Comparison of ENCODE assay signal across 26 cellular contexts in the genomic region with DNA sequence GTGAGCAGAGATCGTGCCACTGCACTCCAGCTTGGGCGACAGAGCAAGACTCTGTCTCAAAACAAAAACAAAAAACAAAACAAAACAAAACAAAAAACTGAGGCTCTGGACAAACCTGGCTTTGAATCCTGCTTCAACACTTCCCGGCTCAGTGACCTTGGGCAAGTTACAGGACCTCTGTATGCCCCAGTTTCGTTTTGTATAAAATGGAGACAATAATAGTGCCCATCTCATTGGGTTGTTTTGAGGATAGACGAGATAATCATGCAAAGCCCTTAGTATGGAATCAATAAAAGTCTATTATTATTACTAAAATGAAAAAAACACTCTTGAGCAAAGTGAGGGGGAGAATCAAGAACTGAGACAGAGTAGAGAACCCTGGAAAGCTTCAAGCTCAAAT.
"Had no signal": no experiment of that assay in that cellular context is flagged by ENCODE, and none has a peak within 500 bp of the region (broad histone marks: within the 10 kb centered on the region; RNA-seq: fewer than 3 reads in every experiment).

No MANE protein-coding gene starts in this region.

- ATAC-seq: stimulated activated effector memory CD8-positive, alpha-beta T cell treated with anti-CD3 and anti-CD28 coated beads, Interleukin-12 subunit alpha, Interleukin-12 subunit beta, amount 100 ng/mL, for 72 hours; stimulated activated memory B cell treated with anti-CD40 and anti-IgM and Interleukin-4, amounts not matched to agents 10 μg/mL and 1 μg/mL and 100 μg/mL, for 72 hours; stimulated activated naive B cell treated with anti-CD40 and anti-IgM and Interleukin-4, amounts not matched to agents 10 μg/mL and 1 μg/mL and 100 μg/mL, for 72 hours; stimulated activated naive CD8-positive, alpha-beta T cell treated with anti-CD3 and anti-CD28 coated beads, Interleukin-15, amount 100 ng/mL, for 72 hours; stimulated activated naive CD8-positive, alpha-beta T cell treated with anti-CD3 and anti-CD28 coated beads, Interleukin-15, Interleukin-2, amounts not matched to agents 100 U/mL and 50 U/mL, for 24 hours; upper lobe of right lung had no signal

- H3K27ac ChIP-seq: stomach, suprapubic skin, testis, thoracic aorta, tibial artery, tibial nerve, transverse colon, upper lobe of left lung, upper lobe of right lung, uterus, vagina had no signal

- FAIRE-seq: urothelium cell line had no signal

- H3K27me3 ChIP-seq: stomach, suprapubic skin, testis, thyroid gland, tibial artery, tibial nerve, transverse colon, upper lobe of left lung, upper lobe of right lung, uterus, vagina had no signal

- H3K4me3 ChIP-seq: stomach, suprapubic skin, testis, thoracic aorta, thyroid gland, tibial artery, tibial nerve, transverse colon, upper lobe of left lung, upper lobe of right lung, uterus, vagina had no signal

- H3K9me3 ChIP-seq: stomach, suprapubic skin, testis, thoracic aorta, thyroid gland, tibial artery, tibial nerve, transverse colon, upper lobe of left lung, upper lobe of right lung, uterus, vagina had no signal

- DNase-seq: stimulated activated CD4-positive, alpha-beta T cell treated with anti-CD3 and anti-CD28 coated beads, Interleukin-2, amount 100 ng/mL, for 48 hours; stimulated activated CD4-positive, alpha-beta T cell treated with anti-CD3 and anti-CD28 coated beads, Interleukin-4, amount 100 ng/mL, for 1 hour; stimulated activated CD4-positive, alpha-beta T cell treated with anti-CD3 and anti-CD28 coated beads, Interleukin-4, amount 100 ng/mL, for 24 hours; stimulated activated CD4-positive, alpha-beta T cell treated with anti-CD3 and anti-CD28 coated beads, Interleukin-4, amount 100 ng/mL, for 4 hours; stimulated activated CD8-positive, alpha-beta memory T cell treated with anti-CD3 and anti-CD28 coated beads, Interleukin-4, amount 100 ng/mL, for 48 hours; stimulated activated naive B cell treated with anti-CD40 and anti-IgM and Interleukin-4, amounts not matched to agents 10 μg/mL and 1 μg/mL and 100 μg/mL, for 72 hours; stimulated activated naive CD4-positive, alpha-beta T cell; stimulated activated naive CD4-positive, alpha-beta T cell treated with Interleukin-2 at 50 U/mL for 16 hours; stimulated activated naive CD8-positive, alpha-beta T cell treated with anti-CD3 and anti-CD28 coated beads, Interleukin-15, amount 100 ng/mL, for 72 hours; stimulated activated naive CD8-positive, alpha-beta T cell treated with anti-CD3 and anti-CD28 coated beads, Interleukin-15, Interleukin-2, amounts not matched to agents 100 U/mL and 50 U/mL, for 24 hours; stomach; testis; thyroid gland; tibial artery; transverse colon; trophoblast cell; upper lobe of left lung; upper lobe of right lung; uterus had no signal

- H3K36me3 ChIP-seq: stomach, suprapubic skin, thoracic aorta, thyroid gland, tibial artery, upper lobe of left lung, upper lobe of right lung, uterus, vagina had no signal

- H3K4me1 ChIP-seq: suprapubic skin, testis, tibial artery, tibial nerve, upper lobe of left lung, upper lobe of right lung, uterus, vagina had no signal
